In the genomic region with DNA sequence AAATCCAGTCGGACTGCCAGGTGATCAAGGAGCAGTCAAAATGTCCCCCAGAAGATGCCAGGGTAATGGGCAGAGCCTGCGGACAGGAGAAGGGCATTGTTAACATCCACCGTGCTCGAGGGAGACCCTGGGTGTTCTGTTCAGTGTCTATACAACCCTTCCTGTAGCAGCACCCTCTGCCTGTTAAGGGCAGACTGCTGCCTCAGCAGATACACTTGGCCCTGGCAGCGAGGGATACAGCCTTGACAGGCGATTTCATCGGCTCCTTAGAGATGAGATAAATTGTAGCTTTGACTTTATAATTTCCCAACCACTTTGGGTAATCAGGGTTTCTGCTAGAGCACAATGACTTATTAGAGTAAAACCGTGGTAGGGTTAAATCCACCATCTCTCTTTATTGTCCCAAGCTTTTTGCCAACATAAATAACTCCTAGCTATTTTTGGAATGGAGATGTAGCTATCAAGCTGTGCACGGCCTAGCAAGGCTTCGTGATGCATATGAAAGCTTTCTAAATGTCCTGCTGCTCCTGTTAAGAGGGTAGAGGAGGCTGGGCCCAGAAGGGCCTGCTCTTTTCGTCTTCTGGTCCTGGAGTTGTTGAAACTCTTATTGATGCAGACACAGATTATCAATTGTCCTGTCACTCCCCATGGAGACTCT, we compare ENCODE assay signal across 20 cellular contexts.
DNase-seq lines count a peak whose midpoint lies in the region; ATAC-seq and TF ChIP-seq lines count a peak whose summit lies in the region.
"Had no signal": no experiment of that assay in that cellular context is flagged by ENCODE, and none has a peak within 500 bp of the region (broad histone marks: within the 10 kb centered on the region; RNA-seq: fewer than 3 reads in every experiment).

No MANE protein-coding gene starts in this region.

- ATAC-seq in heart left ventricle (peak; percentile 55 to 74 (median 72)), GM18505 (IDR thresholded peaks at IDR 0.05; ENCODE audit: unreplicated experiment) (no peak)
- no peak for ATAC-seq in activated T-cell treated with anti-CD3 and anti-CD28 coated beads, Interleukin-2, amount 50 U/mL, for 4 hours
- ATAC-seq: CD8-positive, alpha-beta T cell; lower lobe of right lung; naive thymus-derived CD4-positive, alpha-beta T cell; Panc1 had no signal

- H3K36me3 ChIP-seq in H7 (replicated peaks; ENCODE audit: control insufficient read depth, insufficient read depth, low read length) (no peaks in the 10 kb centered on the region), heart left ventricle (no peaks in the 10 kb centered on the region), neural cell (ENCODE audit: insufficient read depth, low read length) (no peaks in the 10 kb centered on the region), GM23248 (ENCODE audit: low read depth) (no peaks in the 10 kb centered on the region)
- H3K36me3 ChIP-seq: lower lobe of right lung, suprapubic skin had no signal

- no peaks in the 10 kb centered on the region for H3K9me3 Mint-ChIP-seq in activated T-cell treated with anti-CD3 and anti-CD28 coated beads, Interleukin-2, amount 50 U/mL, for 4 hours
- H3K9me3 Mint-ChIP-seq: CD8-positive, alpha-beta T cell; naive thymus-derived CD4-positive, alpha-beta T cell had no signal

- no peaks in the 10 kb centered on the region for H3F3A ChIP-seq in neural cell (ENCODE audit: insufficient read depth, low read length, poor library complexity, severe bottlenecking)
- H3F3A ChIP-seq in GM23248 (ENCODE audit: insufficient read depth): no peaks in the 10 kb centered on the region

- intact Hi-C loops in heart left ventricle (cut with DNase I): loop anchor here in 2 of 10 donors (5.0 kb wide), 1 partner anchor 191 kb away; no protein-coding TSS in a partner anchor

- DNase-seq in H7 (peak; percentile 33), astrocyte of the hippocampus (ENCODE audit: low read depth, low spot score) (peak; percentile 19), heart left ventricle (peak in 1 of 5 donors; percentile 31), hippocampal formation (lab: John Stamatoyannopoulos, UW) (no peak), GM23248 (no peak)
- no peak for DNase-seq in activated T-cell treated with anti-CD3 and anti-CD28 coated beads, Interleukin-2, amount 50 U/mL, for 4 hours
- DNase-seq: activated CD4-positive, alpha-beta T cell treated with anti-CD3 and anti-CD28 coated beads, Interleukin-2, amount 50 U/mL, for 1 hour; activated naive CD4-positive, alpha-beta T cell treated with Interleukin-2 at 50 U/mL for 16 hours; CD8-positive, alpha-beta T cell; DMS79; effector CD4-positive, alpha-beta T cell; lower lobe of right lung; naive thymus-derived CD4-positive, alpha-beta T cell; NCI-H1436; NCI-H748 treated with DMSO at 0.1 percent for 48 hours had no signal

- no peaks in the 10 kb centered on the region for H3K36me3 Mint-ChIP-seq in activated T-cell treated with anti-CD3 and anti-CD28 coated beads, Interleukin-2, amount 50 U/mL, for 4 hours (ENCODE audit: insufficient read depth)
- H3K36me3 Mint-ChIP-seq: brain; CD8-positive, alpha-beta T cell; naive thymus-derived CD4-positive, alpha-beta T cell had no signal

- H3K9me2 ChIP-seq in neural cell (ENCODE audit: insufficient read depth, low read length): no peaks in the 10 kb centered on the region
- no peaks in the 10 kb centered on the region for H3K9me2 ChIP-seq in GM23248 (ENCODE audit: insufficient read depth)

- no peaks in the 10 kb centered on the region for H3K9me3 ChIP-seq in heart left ventricle
- H3K9me3 ChIP-seq in neural cell (ENCODE audit: low read length): no peaks in the 10 kb centered on the region
- H3K9me3 ChIP-seq in GM23248 (ENCODE audit: low read depth): no peaks in the 10 kb centered on the region
- H3K9me3 ChIP-seq: lower lobe of right lung, suprapubic skin had no signal

- no peak for TF ChIP-seq CTCF in heart left ventricle (IDR thresholded peaks at IDR 0.05)
- TF ChIP-seq CTCF in neural cell (IDR thresholded peaks at IDR 0.05; ENCODE audit: poor library complexity, severe bottlenecking): peak; percentile 46

- TF ChIP-seq EP300 in neural cell (conservative IDR thresholded peaks at IDR 0.05; ENCODE audit: poor library complexity, severe bottlenecking): no peak

- H3K4me1 ChIP-seq in heart left ventricle (peaks cover 0 to 22% (median 1%) of the 10 kb centered on the region in 12 donors), GM23248 (ENCODE audit: insufficient read depth) (no peaks in the 10 kb centered on the region)
- H3K4me1 ChIP-seq: lower lobe of right lung, suprapubic skin had no signal

- H2AFZ ChIP-seq in neural cell (ENCODE audit: low read depth, low read length) (no peak overlapping the region), GM23248 (no peak overlapping the region)

- H3K4me3 ChIP-seq in H7 (ENCODE audit: insufficient read depth, low read depth, low read length) (no peak overlapping the region), heart left ventricle (no peak overlapping the region), neural cell (ENCODE audit: low read length) (no peak overlapping the region), GM23248 (no peak overlapping the region)
- H3K4me3 ChIP-seq: lower lobe of right lung, suprapubic skin had no signal

- H3K9ac ChIP-seq in neural cell (ENCODE audit: low read length) (no peak overlapping the region), GM23248 (no peak overlapping the region)

- H3K4me2 ChIP-seq in neural cell (ENCODE audit: low read length) (no peak overlapping the region), GM23248 (ENCODE audit: unreplicated experiment) (no peak overlapping the region)

- in situ Hi-C loops in GM23248 (cut with MboI): no loop called here

- no peaks in the 10 kb centered on the region for H3K79me2 ChIP-seq in neural cell (replicated peaks; ENCODE audit: insufficient read depth, low read length)
- H3K79me2 ChIP-seq in GM23248 (ENCODE audit: insufficient read depth): no peaks in the 10 kb centered on the region

- WGBS in heart left ventricle, 4 donors: 29 to 35% (median 31%) methylated on average over 11 of the region's 11 CpGs
- 58 to 61% methylated on average over 11 of the region's 11 CpGs for WGBS in GM23248 (ENCODE audit: low coverage in 1 of 2, low lambda C conversion rate in 2 of 2, missing lambda C conversion rate in 2 of 2), 2 experiments

- H3K4me3 Mint-ChIP-seq in activated T-cell treated with anti-CD3 and anti-CD28 coated beads, Interleukin-2, amount 50 U/mL, for 4 hours: no peak overlapping the region
- H3K4me3 Mint-ChIP-seq: brain; CD8-positive, alpha-beta T cell; naive thymus-derived CD4-positive, alpha-beta T cell had no signal

- H3K27me3 ChIP-seq in H7 (ENCODE audit: control insufficient read depth, insufficient read depth, low read length) (no peaks in the 10 kb centered on the region), heart left ventricle (no peaks in the 10 kb centered on the region), neural cell (ENCODE audit: insufficient read depth, low read depth, low read length) (no peaks in the 10 kb centered on the region), GM23248 (replicated peaks; ENCODE audit: insufficient read depth) (peaks cover 6% of the 10 kb centered on the region; the same call in 1 of the 2 replicates)
- H3K27me3 ChIP-seq: suprapubic skin had no signal

- no peak for TF ChIP-seq RAD21 in neural cell (conservative IDR thresholded peaks at IDR 0.05)

- H4K20me1 ChIP-seq in neural cell (ENCODE audit: insufficient read depth): no peaks in the 10 kb centered on the region
- H4K20me1 ChIP-seq in GM23248 (ENCODE audit: insufficient read depth): no peaks in the 10 kb centered on the region

- H3K27me3 Mint-ChIP-seq in activated T-cell treated with anti-CD3 and anti-CD28 coated beads, Interleukin-2, amount 50 U/mL, for 4 hours (ENCODE audit: low read depth): no peaks in the 10 kb centered on the region
- H3K27me3 Mint-ChIP-seq: brain had no signal

- H3K4me1 Mint-ChIP-seq in activated T-cell treated with anti-CD3 and anti-CD28 coated beads, Interleukin-2, amount 50 U/mL, for 4 hours (ENCODE audit: low read depth): no peaks in the 10 kb centered on the region
- H3K4me1 Mint-ChIP-seq: naive thymus-derived CD4-positive, alpha-beta T cell had no signal

- H3K27ac ChIP-seq in heart left ventricle (peak overlapping the region in 5 of 12 donors; percentile 5 to 31 (median 7)), neural cell (ENCODE audit: low read length) (no peak overlapping the region), GM23248 (no peak overlapping the region)
- H3K27ac ChIP-seq: lower lobe of right lung, suprapubic skin had no signal

- TF ChIP-seq POLR2A in heart left ventricle (IDR thresholded peaks at IDR 0.05) (no peak), GM18505 (IDR thresholded peaks at IDR 0.05; ENCODE audit: borderline replicate concordance, extremely low read depth, insufficient read depth, insufficient read length) (no peak)

TF ChIP-seq in neural cell, 6 proteins besides CTCF, POLR2A, EP300 and RAD21 (continues in another document):
- TF ChIP-seq EZH2 (IDR thresholded peaks at IDR 0.05; ENCODE audit: borderline replicate concordance, insufficient read depth, low read length, poor library complexity, severe bottlenecking) (no peak), POLR2AphosphoS5 (IDR thresholded peaks at IDR 0.05) (no peak), TAF1 (IDR thresholded peaks at IDR 0.05; ENCODE audit: low read depth) (no peak), MXI1 (conservative IDR thresholded peaks at IDR 0.05; ENCODE audit: poor library complexity, severe bottlenecking) (no peak)
- TF ChIP-seq, protein P1, sequence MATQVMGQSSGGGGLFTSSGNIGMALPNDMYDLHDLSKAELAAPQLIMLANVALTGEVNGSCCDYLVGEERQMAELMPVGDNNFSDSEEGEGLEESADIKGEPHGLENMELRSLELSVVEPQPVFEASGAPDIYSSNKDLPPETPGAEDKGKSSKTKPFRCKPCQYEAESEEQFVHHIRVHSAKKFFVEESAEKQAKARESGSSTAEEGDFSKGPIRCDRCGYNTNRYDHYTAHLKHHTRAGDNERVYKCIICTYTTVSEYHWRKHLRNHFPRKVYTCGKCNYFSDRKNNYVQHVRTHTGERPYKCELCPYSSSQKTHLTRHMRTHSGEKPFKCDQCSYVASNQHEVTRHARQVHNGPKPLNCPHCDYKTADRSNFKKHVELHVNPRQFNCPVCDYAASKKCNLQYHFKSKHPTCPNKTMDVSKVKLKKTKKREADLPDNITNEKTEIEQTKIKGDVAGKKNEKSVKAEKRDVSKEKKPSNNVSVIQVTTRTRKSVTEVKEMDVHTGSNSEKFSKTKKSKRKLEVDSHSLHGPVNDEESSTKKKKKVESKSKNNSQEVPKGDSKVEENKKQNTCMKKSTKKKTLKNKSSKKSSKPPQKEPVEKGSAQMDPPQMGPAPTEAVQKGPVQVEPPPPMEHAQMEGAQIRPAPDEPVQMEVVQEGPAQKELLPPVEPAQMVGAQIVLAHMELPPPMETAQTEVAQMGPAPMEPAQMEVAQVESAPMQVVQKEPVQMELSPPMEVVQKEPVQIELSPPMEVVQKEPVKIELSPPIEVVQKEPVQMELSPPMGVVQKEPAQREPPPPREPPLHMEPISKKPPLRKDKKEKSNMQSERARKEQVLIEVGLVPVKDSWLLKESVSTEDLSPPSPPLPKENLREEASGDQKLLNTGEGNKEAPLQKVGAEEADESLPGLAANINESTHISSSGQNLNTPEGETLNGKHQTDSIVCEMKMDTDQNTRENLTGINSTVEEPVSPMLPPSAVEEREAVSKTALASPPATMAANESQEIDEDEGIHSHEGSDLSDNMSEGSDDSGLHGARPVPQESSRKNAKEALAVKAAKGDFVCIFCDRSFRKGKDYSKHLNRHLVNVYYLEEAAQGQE (IDR thresholded peaks at IDR 0.05; ENCODE audit: borderline replicate concordance): no peak

Comparison
In these comparisons a context has a peak if more than half of its experiments do, and no peak if none do; other contexts are left out.
1. DNase-seq: peak in H7 (single experiment) and astrocyte of the hippocampus (single experiment); none in hippocampal formation (0 of 2), GM23248 (single experiment) and activated T-cell treated with anti-CD3 and anti-CD28 coated beads, Interleukin-2, amount 50 U/mL, for 4 hours (single experiment).
2. ATAC-seq: peak in heart left ventricle (4 of 4); none in GM18505 (single experiment) and activated T-cell treated with anti-CD3 and anti-CD28 coated beads, Interleukin-2, amount 50 U/mL, for 4 hours (0 of 2).